ENCODE assay signal across 12 cellular contexts in genomic region chr7:74773760-74774750, GRCh38. TPM values are rescaled to one million over a fixed set of nuclear protein-coding genes. Genes with fewer than 3 reads are reported as not detected.
DNase-seq lines count a peak whose midpoint lies in the region; ATAC-seq and TF ChIP-seq lines count a peak whose summit lies in the region.
"Not testable (repeated sequence)": the region's sequence is repeated elsewhere in the genome, so short reads cannot be mapped to it uniquely, and the experiment has no call there.
"Had no signal": no experiment of that assay in that cellular context is flagged by ENCODE, and none has a peak within 500 bp of the region (broad histone marks: within the 10 kb centered on the region; RNA-seq: fewer than 3 reads in every experiment).

Gene NCF1, plus strand, starts transcription at chr7:74774011. Its CDS starts 21 bp downstream, at chr7:74774032.

- TF ChIP-seq CTCF in activated CD8-positive, alpha-beta T cell treated with anti-CD3 and anti-CD28 coated beads for 36 hours (IDR thresholded peaks at IDR 0.05); right lobe of liver (IDR thresholded peaks at IDR 0.05): not testable (repeated sequence)

- intact Hi-C loops in activated CD8-positive, alpha-beta T cell treated with anti-CD3 and anti-CD28 coated beads for 36 hours (cut with micrococcal nuclease); right lobe of liver (cut with DNase I): not testable (repeated sequence)

- not testable (repeated sequence) for H3K4me1 ChIP-seq in right lobe of liver

- H3K4me3 ChIP-seq in right lobe of liver: not testable (repeated sequence)

- not testable (repeated sequence) for H3K27me3 ChIP-seq in right lobe of liver

- H3K9me3 Mint-ChIP-seq in activated CD8-positive, alpha-beta T cell treated with anti-CD3 and anti-CD28 coated beads for 36 hours: not testable (repeated sequence)

- not testable (repeated sequence) for H3K4me3 Mint-ChIP-seq in activated CD8-positive, alpha-beta T cell treated with anti-CD3 and anti-CD28 coated beads for 36 hours

- CTCF ChIA-PET in activated CD8-positive, alpha-beta T cell treated with anti-CD3 and anti-CD28 coated beads for 36 hours (lab: Charles Lee): not testable (repeated sequence)

- H3K27me3 Mint-ChIP-seq in activated CD8-positive, alpha-beta T cell treated with anti-CD3 and anti-CD28 coated beads for 36 hours: not testable (repeated sequence)

- not testable (repeated sequence) for H3K4me1 Mint-ChIP-seq in activated CD8-positive, alpha-beta T cell treated with anti-CD3 and anti-CD28 coated beads for 36 hours (ENCODE audit: low read depth)

- H3K9me3 ChIP-seq in right lobe of liver: not testable (repeated sequence)

- not testable (repeated sequence) for H3K36me3 Mint-ChIP-seq in activated CD8-positive, alpha-beta T cell treated with anti-CD3 and anti-CD28 coated beads for 36 hours (ENCODE audit: low read depth)

- DNase-seq in activated CD8-positive, alpha-beta T cell treated with anti-CD3 and anti-CD28 coated beads for 36 hours; right lobe of liver; stimulated activated naive CD8-positive, alpha-beta T cell treated with anti-CD3 and anti-CD28 coated beads, Interleukin-15, Interleukin-2, amounts not matched to agents 100 U/mL and 50 U/mL, for 24 hours: not testable (repeated sequence)

- TF ChIP-seq POLR2A in right lobe of liver (IDR thresholded peaks at IDR 0.05): not testable (repeated sequence)

- H3K36me3 ChIP-seq in right lobe of liver: not testable (repeated sequence)

- not testable (repeated sequence) for H3K27ac ChIP-seq in right lobe of liver

- POLR2A ChIA-PET in activated CD8-positive, alpha-beta T cell treated with anti-CD3 and anti-CD28 coated beads for 36 hours (lab: Charles Lee): not testable (repeated sequence)

- ATAC-seq in GM18511 (IDR thresholded peaks at IDR 0.05; ENCODE audit: unreplicated experiment): peak; percentile 91
- ATAC-seq in GM19397 (IDR thresholded peaks at IDR 0.05; ENCODE audit: unreplicated experiment): peak; percentile 85
- ATAC-seq in GM21737 (IDR thresholded peaks at IDR 0.05; ENCODE audit: unreplicated experiment): peak; percentile 80
- ATAC-seq in HG02973 (IDR thresholded peaks at IDR 0.05; ENCODE audit: unreplicated experiment): peak; percentile 67
- ATAC-seq in HG03378 (IDR thresholded peaks at IDR 0.05; ENCODE audit: unreplicated experiment): peak; percentile 80
- ATAC-seq in activated CD8-positive, alpha-beta T cell treated with anti-CD3 and anti-CD28 coated beads for 36 hours: peak; percentile 64
- peak; percentile 63 to 80 (median 72) for ATAC-seq in right lobe of liver
- ATAC-seq in stimulated activated naive CD8-positive, alpha-beta T cell treated with anti-CD3 and anti-CD28 coated beads, Interleukin-15, Interleukin-2, amounts not matched to agents 100 U/mL and 50 U/mL, for 24 hours: peak; percentile 68

- H3K27ac Mint-ChIP-seq in activated CD8-positive, alpha-beta T cell treated with anti-CD3 and anti-CD28 coated beads for 36 hours: not testable (repeated sequence)

- WGBS in right lobe of liver (ENCODE audit: insufficient coverage, low coverage, low lambda C conversion rate, missing lambda C conversion rate): no CpG with 5 or more reads among the region's 21 CpGs

RNA-seq across cellular contexts. Expression of gene NCF1, which starts in this region (rescaled TPM):
- 1 to 10 TPM; 2.2 to 2.4 TPM for total RNA-seq in activated CD8-positive, alpha-beta T cell treated with anti-CD3 and anti-CD28 coated beads for 36 hours
- 1 to 10 TPM in 3 of 6 experiments, under 1 TPM in 3; 0.37 to 6.0 (median 1.0) TPM for total RNA-seq in right lobe of liver
- total RNA-seq: Calu3, G401, lung microvascular endothelial cell, neural crest cell had no signal
